In the genomic region with DNA sequence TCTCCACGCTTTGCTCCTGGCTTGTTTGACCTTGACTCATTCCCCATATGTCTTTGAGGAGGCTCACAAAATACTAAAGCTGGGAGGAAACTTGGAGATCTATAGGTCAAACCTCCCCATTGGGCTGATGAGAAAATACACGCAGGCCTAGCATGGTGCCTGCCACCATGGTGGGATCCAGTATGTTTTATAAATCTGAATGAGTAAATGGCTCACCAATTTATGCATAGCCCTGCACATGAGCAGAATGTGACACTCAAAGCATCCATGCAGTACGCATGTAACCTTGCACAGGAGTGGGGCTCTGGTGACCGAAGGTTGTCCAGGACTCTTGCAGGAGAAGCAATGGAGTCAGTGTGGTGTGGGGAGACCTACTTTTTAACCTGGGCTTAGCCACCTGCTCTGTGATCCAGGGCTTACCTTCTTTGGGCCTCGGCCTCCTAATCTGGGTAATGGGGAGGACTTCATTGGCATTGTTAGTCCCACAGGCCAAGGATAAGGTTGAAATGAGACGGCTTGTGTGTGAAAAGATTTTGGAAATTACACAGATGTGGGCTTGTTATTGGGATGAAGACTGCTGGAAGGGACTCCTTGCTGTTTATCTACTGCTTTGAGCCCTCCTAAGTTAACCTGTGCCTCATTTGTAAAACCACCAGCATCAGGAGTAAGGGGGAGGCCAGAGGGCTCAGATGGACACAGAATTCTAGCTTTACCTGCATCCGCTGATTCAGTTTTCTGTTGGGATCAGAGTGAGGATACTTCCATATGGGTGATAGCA, we compare ENCODE assay signal across 20 cellular contexts. TPM values are rescaled to one million over a fixed set of nuclear protein-coding genes. Genes with fewer than 3 reads are reported as not detected.
DNase-seq lines count a peak whose midpoint lies in the region; ATAC-seq and TF ChIP-seq lines count a peak whose summit lies in the region.
"Had no signal": no experiment of that assay in that cellular context is flagged by ENCODE, and none has a peak within 500 bp of the region (broad histone marks: within the 10 kb centered on the region; RNA-seq: fewer than 3 reads in every experiment).

No MANE protein-coding gene starts in this region.

- H3K4me1 Mint-ChIP-seq in osteocyte (ENCODE audit: unreplicated experiment): no peaks in the 10 kb centered on the region
- H3K4me1 Mint-ChIP-seq: CD14-positive monocyte; CD4-positive, alpha-beta memory T cell had no signal

- DNase-seq in activated CD8-positive, alpha-beta memory T cell treated with anti-CD3 and anti-CD28 coated beads for 24 hours: peak; percentile 38
- DNase-seq in activated CD8-positive, alpha-beta memory T cell treated with anti-CD3 and anti-CD28 coated beads, Interleukin-2, amount 50 U/mL, for 4 hours: no peak
- DNase-seq in esophagus muscularis mucosa (ENCODE audit: extremely low spot score) (peak; percentile 83), osteocyte (ENCODE audit: extremely low spot score, unreplicated experiment) (peak; percentile 49), NCI-H82 (lab: John Stamatoyannopoulos, UW) (no peak)
- DNase-seq: 8988T; CD4-positive, alpha-beta memory T cell; DMS153; DMS79; GDM1; GOT3; H7; HFFc6 had no signal

- peaks cover 14% of the 10 kb centered on the region for H3K27me3 Mint-ChIP-seq in osteocyte (ENCODE audit: unreplicated experiment)

- intact Hi-C loops in esophagus muscularis mucosa (cut with DNase I): no loop called here

- WGBS in esophagus muscularis mucosa: 91% methylated on average over 7 of the region's 7 CpGs

- no peaks in the 10 kb centered on the region for H3K9me3 Mint-ChIP-seq in osteocyte (ENCODE audit: unreplicated experiment)
- H3K9me3 Mint-ChIP-seq: HFFc6 had no signal

- no peak for TF ChIP-seq POLR2A in esophagus muscularis mucosa (IDR thresholded peaks at IDR 0.05; ENCODE audit: low read depth)

- no peak for TF ChIP-seq CTCF in esophagus muscularis mucosa (IDR thresholded peaks at IDR 0.05)
- TF ChIP-seq CTCF in osteocyte (IDR thresholded peaks at IDR 0.05): no peak

- no peaks in the 10 kb centered on the region for H3K4me1 ChIP-seq in esophagus muscularis mucosa
- H3K4me1 ChIP-seq: BLaER1 had no signal

- ATAC-seq in HG03565 (IDR thresholded peaks at IDR 0.05; ENCODE audit: unreplicated experiment) (no peak), HG02885 (IDR thresholded peaks at IDR 0.05; ENCODE audit: poor library complexity, unreplicated experiment) (no peak)
- ATAC-seq: HCT116, HepG2 had no signal

- H3K27ac ChIP-seq in esophagus muscularis mucosa (replicated peaks in 1 of 4): no peak overlapping the region
- H3K27ac ChIP-seq: BLaER1 had no signal

- no peak overlapping the region for H3K4me3 Mint-ChIP-seq in osteocyte (ENCODE audit: unreplicated experiment)
- H3K4me3 Mint-ChIP-seq: CD14-positive monocyte; CD4-positive, alpha-beta memory T cell; HFFc6 had no signal

- H3K36me3 Mint-ChIP-seq in osteocyte (ENCODE audit: unreplicated experiment): no peaks in the 10 kb centered on the region
- H3K36me3 Mint-ChIP-seq: CD14-positive monocyte; CD4-positive, alpha-beta memory T cell had no signal

- no peak for TF ChIP-seq EP300 in esophagus muscularis mucosa (IDR thresholded peaks at IDR 0.05)

- no peak overlapping the region for H3K4me3 ChIP-seq in esophagus muscularis mucosa
- H3K4me3 ChIP-seq: BLaER1 had no signal

- no peaks in the 10 kb centered on the region for H3K36me3 ChIP-seq in esophagus muscularis mucosa
- H3K36me3 ChIP-seq: BLaER1 had no signal

- no peak overlapping the region for H3K27ac Mint-ChIP-seq in osteocyte (ENCODE audit: unreplicated experiment)
- H3K27ac Mint-ChIP-seq: CD14-positive monocyte; CD4-positive, alpha-beta memory T cell; HFFc6 had no signal

- no peaks in the 10 kb centered on the region for H3K27me3 ChIP-seq in esophagus muscularis mucosa
- H3K27me3 ChIP-seq: BLaER1 had no signal

- H3K9me3 ChIP-seq in esophagus muscularis mucosa: no peaks in the 10 kb centered on the region
- H3K9me3 ChIP-seq: BLaER1 had no signal

RNA-seq across cellular contexts. Expression of a gene that starts 58.4 kb away (rescaled TPM):
- total RNA-seq in esophagus muscularis mucosa: 10 to 100 TPM; 10.2 to 35.3 (median 25.7) TPM
- not detected in 2 replicates for total RNA-seq in osteocyte
- total RNA-seq: A673; CD4-positive, alpha-beta memory T cell; HepG2 had no signal

Comparison
In these comparisons a context has a peak if more than half of its experiments do, and no peak if none do; other contexts are left out.
1. DNase-seq: peak in activated CD8-positive, alpha-beta memory T cell treated with anti-CD3 and anti-CD28 coated beads for 24 hours (single experiment), esophagus muscularis mucosa (single experiment) and osteocyte (single experiment); none in activated CD8-positive, alpha-beta memory T cell treated with anti-CD3 and anti-CD28 coated beads, Interleukin-2, amount 50 U/mL, for 4 hours (single experiment) and NCI-H82 (single experiment).
2. RNA of a gene that starts 58.4 kb away (total RNA-seq): 10.2 to 35.3 TPM in esophagus muscularis mucosa; not detected in osteocyte; every median in the first group is over 10 times any median in the second.